Comparison of ENCODE assay signal across 28 cellular contexts in genomic region chr6:132525866-132526265, GRCh38. TPM values are rescaled to one million over a fixed set of nuclear protein-coding genes. Genes with fewer than 3 reads are reported as not detected.
"Had no signal": no experiment of that assay in that cellular context is flagged by ENCODE, and none has a peak within 500 bp of the region (broad histone marks: within the 10 kb centered on the region; RNA-seq: fewer than 3 reads in every experiment).

No MANE protein-coding gene starts in this region.

- H3K27me3 ChIP-seq: breast epithelium, colonic mucosa, MG63 had no signal

- DNase-seq: activated B cell treated with CpG ODN at 0.5 μM for 24 hours; activated CD4-positive, alpha-beta T cell treated with anti-CD3 and anti-CD28 coated beads for 1 hour; activated CD4-positive, alpha-beta T cell treated with anti-CD3 and anti-CD28 coated beads, Interleukin-2, amount 10 ng/mL, durations not matched to agents 24 days and 14 days; activated CD4-positive, alpha-beta T cell treated with anti-CD3 and anti-CD28 coated beads, Interleukin-2, amount 50 U/mL, for 48 hours; activated CD8-positive, alpha-beta memory T cell treated with anti-CD3 and anti-CD28 coated beads, Interleukin-2, amount 10 ng/mL, durations not matched to agents 7 days and 5 days; activated effector memory CD4-positive, alpha-beta T cell treated with Interleukin-2 at 50 U/mL for 16 hours; activated naive CD4-positive, alpha-beta T cell treated with Interleukin-2 at 50 U/mL for 16 hours; activated T-cell treated with anti-CD3 and anti-CD28 coated beads, Interleukin-2, amount 50 U/mL, for 24 hours; aorta; caudate nucleus; colonic mucosa; MG63; NCI-H1048; NCI-H1930; NCI-H2171; NCI-H2227 treated with DMSO at 0.1 percent for 48 hours; NCI-H446 treated with DMSO at 0.1 percent for 48 hours; NCI-H524 treated with DMSO at 0.1 percent for 48 hours; NCI-H748 treated with DMSO at 0.1 percent for 48 hours; Right ventricle myocardium superior had no signal

- H3K4me3 Mint-ChIP-seq: activated B cell treated with CpG ODN at 0.5 μM for 24 hours; activated CD4-positive, alpha-beta T cell treated with anti-CD3 and anti-CD28 coated beads, Interleukin-2, amount 10 ng/mL, durations not matched to agents 24 days and 14 days; activated CD8-positive, alpha-beta memory T cell treated with anti-CD3 and anti-CD28 coated beads, Interleukin-2, amount 10 ng/mL, durations not matched to agents 7 days and 5 days; activated T-cell treated with anti-CD3 and anti-CD28 coated beads, Interleukin-2, amount 50 U/mL, for 24 hours; activated T-helper 1 cell treated with anti-CD3 and anti-CD28 coated beads, Interleukin-12 subunit alpha, Interleukin-12 subunit beta, Interleukin-2, Interleukin-4 antibody, amounts not matched to agents 30 ng/mL and 10 ng/mL and 1 ng/mL, durations not matched to agents 14 hours and 24 hours and 36 hours; T-helper 1 cell treated with Interleukin-12 subunit alpha and Interleukin-12 subunit beta and Interleukin-4 antibody, amounts not matched to agents 30 μg/mL and 1 μg/mL, for 36 hours had no signal

- H3K36me3 ChIP-seq: breast epithelium, colonic mucosa, MG63, SJSA1 had no signal

- H3K27ac ChIP-seq: breast epithelium, colonic mucosa, RWPE1, SJSA1 had no signal

- H3K27me3 Mint-ChIP-seq: activated B cell treated with CpG ODN at 0.5 μM for 24 hours had no signal

- H3K9me3 Mint-ChIP-seq: activated B cell treated with CpG ODN at 0.5 μM for 24 hours; activated CD4-positive, alpha-beta T cell treated with anti-CD3 and anti-CD28 coated beads, Interleukin-2, amount 10 ng/mL, durations not matched to agents 24 days and 14 days; activated T-cell treated with anti-CD3 and anti-CD28 coated beads, Interleukin-2, amount 50 U/mL, for 24 hours; activated T-helper 1 cell treated with anti-CD3 and anti-CD28 coated beads, Interleukin-12 subunit alpha, Interleukin-12 subunit beta, Interleukin-2, Interleukin-4 antibody, amounts not matched to agents 30 ng/mL and 10 ng/mL and 1 ng/mL, durations not matched to agents 14 hours and 24 hours and 36 hours; T-helper 1 cell treated with Interleukin-12 subunit alpha and Interleukin-12 subunit beta and Interleukin-4 antibody, amounts not matched to agents 30 μg/mL and 1 μg/mL, for 36 hours had no signal

- ATAC-seq: activated CD8-positive, alpha-beta memory T cell treated with anti-CD3 and anti-CD28 coated beads, Interleukin-2, amount 10 ng/mL, durations not matched to agents 7 days and 5 days; Panc1 had no signal

- H3K9me3 ChIP-seq: breast epithelium, colonic mucosa, SJSA1 had no signal

- H3K4me1 Mint-ChIP-seq: activated CD4-positive, alpha-beta T cell treated with anti-CD3 and anti-CD28 coated beads, Interleukin-2, amount 10 ng/mL, durations not matched to agents 24 days and 14 days had no signal

- H3K36me3 Mint-ChIP-seq: activated CD8-positive, alpha-beta memory T cell treated with anti-CD3 and anti-CD28 coated beads, Interleukin-2, amount 10 ng/mL, durations not matched to agents 7 days and 5 days had no signal

- H3K4me3 ChIP-seq: breast epithelium, colonic mucosa, MG63, SJSA1 had no signal

- H3K4me1 ChIP-seq: breast epithelium, colonic mucosa, SJSA1 had no signal

- H3K27ac Mint-ChIP-seq: activated B cell treated with CpG ODN at 0.5 μM for 24 hours; activated CD4-positive, alpha-beta T cell treated with anti-CD3 and anti-CD28 coated beads, Interleukin-2, amount 10 ng/mL, durations not matched to agents 24 days and 14 days; activated CD8-positive, alpha-beta memory T cell treated with anti-CD3 and anti-CD28 coated beads, Interleukin-2, amount 10 ng/mL, durations not matched to agents 7 days and 5 days; activated T-cell treated with anti-CD3 and anti-CD28 coated beads, Interleukin-2, amount 50 U/mL, for 24 hours; activated T-helper 1 cell treated with anti-CD3 and anti-CD28 coated beads, Interleukin-12 subunit alpha, Interleukin-12 subunit beta, Interleukin-2, Interleukin-4 antibody, amounts not matched to agents 30 ng/mL and 10 ng/mL and 1 ng/mL, durations not matched to agents 14 hours and 24 hours and 36 hours; T-helper 1 cell treated with Interleukin-12 subunit alpha and Interleukin-12 subunit beta and Interleukin-4 antibody, amounts not matched to agents 30 μg/mL and 1 μg/mL, for 36 hours had no signal

RNA-seq across cellular contexts. Expression of gene TAAR9, which starts 12.2 kb away (rescaled TPM):
- total RNA-seq: activated B cell treated with CpG ODN at 0.5 μM for 24 hours; activated CD4-positive, alpha-beta T cell treated with anti-CD3 and anti-CD28 coated beads, Interleukin-2, amount 10 ng/mL, durations not matched to agents 24 days and 14 days; activated CD8-positive, alpha-beta memory T cell treated with anti-CD3 and anti-CD28 coated beads, Interleukin-2, amount 10 ng/mL, durations not matched to agents 7 days and 5 days; activated T-helper 1 cell treated with anti-CD3 and anti-CD28 coated beads, Interleukin-12 subunit alpha, Interleukin-12 subunit beta, Interleukin-2, Interleukin-4 antibody, amounts not matched to agents 30 ng/mL and 10 ng/mL and 1 ng/mL, durations not matched to agents 14 hours and 24 hours and 36 hours; aorta; breast epithelium; cerebellum; colonic mucosa; OCI-LY7; Right ventricle myocardium superior; SJSA1 had no signal
- polyA plus RNA-seq: aorta had no signal

RNA-seq across cellular contexts. Expression of gene TAAR8, which starts 26.6 kb away (rescaled TPM):
- total RNA-seq: activated B cell treated with CpG ODN at 0.5 μM for 24 hours; activated CD4-positive, alpha-beta T cell treated with anti-CD3 and anti-CD28 coated beads, Interleukin-2, amount 10 ng/mL, durations not matched to agents 24 days and 14 days; activated CD8-positive, alpha-beta memory T cell treated with anti-CD3 and anti-CD28 coated beads, Interleukin-2, amount 10 ng/mL, durations not matched to agents 7 days and 5 days; activated T-helper 1 cell treated with anti-CD3 and anti-CD28 coated beads, Interleukin-12 subunit alpha, Interleukin-12 subunit beta, Interleukin-2, Interleukin-4 antibody, amounts not matched to agents 30 ng/mL and 10 ng/mL and 1 ng/mL, durations not matched to agents 14 hours and 24 hours and 36 hours; aorta; breast epithelium; cerebellum; colonic mucosa; OCI-LY7; Right ventricle myocardium superior; SJSA1 had no signal
- polyA plus RNA-seq: aorta had no signal

RNA-seq across cellular contexts. Expression of gene TAAR6, which starts 44.3 kb away (rescaled TPM):
- total RNA-seq: activated B cell treated with CpG ODN at 0.5 μM for 24 hours; activated CD4-positive, alpha-beta T cell treated with anti-CD3 and anti-CD28 coated beads, Interleukin-2, amount 10 ng/mL, durations not matched to agents 24 days and 14 days; activated CD8-positive, alpha-beta memory T cell treated with anti-CD3 and anti-CD28 coated beads, Interleukin-2, amount 10 ng/mL, durations not matched to agents 7 days and 5 days; activated T-helper 1 cell treated with anti-CD3 and anti-CD28 coated beads, Interleukin-12 subunit alpha, Interleukin-12 subunit beta, Interleukin-2, Interleukin-4 antibody, amounts not matched to agents 30 ng/mL and 10 ng/mL and 1 ng/mL, durations not matched to agents 14 hours and 24 hours and 36 hours; aorta; breast epithelium; cerebellum; colonic mucosa; OCI-LY7; Right ventricle myocardium superior; SJSA1 had no signal
- polyA plus RNA-seq: aorta had no signal
